8 cellular contexts compared by ENCODE assay signal in the genomic region with DNA sequence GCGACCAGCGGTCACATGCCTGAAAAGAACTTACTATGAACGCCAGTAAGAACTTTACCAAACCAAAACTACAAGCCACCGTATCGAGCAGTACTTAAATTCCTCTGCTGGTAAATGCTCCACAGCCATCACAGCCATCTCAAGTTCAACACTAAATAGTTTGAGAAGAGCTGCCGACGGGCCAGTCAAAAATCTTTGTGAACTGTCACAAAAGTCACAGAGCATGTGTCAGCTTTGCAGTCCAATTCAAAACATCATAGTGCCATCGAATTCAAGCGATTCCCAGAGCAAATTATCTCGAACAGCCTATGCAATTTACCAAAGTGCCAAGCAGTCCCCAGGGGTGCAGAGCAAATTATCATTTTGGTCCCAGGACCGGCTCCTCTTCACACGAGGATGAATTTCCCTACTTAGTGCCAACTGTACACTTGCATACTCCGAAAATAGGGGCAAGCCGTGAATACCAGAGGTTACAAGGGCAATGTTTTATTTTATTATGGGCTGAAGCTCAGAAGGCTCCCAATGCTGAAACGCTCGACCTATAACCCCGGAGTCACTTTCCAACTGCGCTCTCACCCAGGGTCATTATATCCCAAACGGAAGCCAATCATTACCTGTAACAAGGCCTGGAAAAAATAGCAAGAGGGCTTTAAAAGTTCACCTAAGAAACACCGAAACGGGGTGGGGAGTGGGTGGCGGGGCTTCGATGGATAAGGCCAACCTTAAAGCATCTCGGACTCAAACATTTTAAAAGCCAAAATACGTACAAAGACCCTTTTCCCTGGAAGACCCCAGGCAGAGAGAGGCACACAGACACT. TPM values are rescaled to one million over a fixed set of nuclear protein-coding genes. Genes with fewer than 3 reads are reported as not detected.
DNase-seq lines count a peak whose midpoint lies in the region; ATAC-seq and TF ChIP-seq lines count a peak whose summit lies in the region.

No MANE protein-coding gene starts in this region.

- TF ChIP-seq CTCF in A673 (conservative IDR thresholded peaks at IDR 0.05; ENCODE audit: low read depth, low read length) (no peak), GM06990 (IDR thresholded peaks at IDR 0.05; ENCODE audit: insufficient read depth, low read length, poor library complexity, severe bottlenecking) (no peak), dorsolateral prefrontal cortex (IDR thresholded peaks at IDR 0.05 in 54 of 56, conservative IDR thresholded peaks at IDR 0.05 in 2 of 56; ENCODE audit: low read depth in 1 of 56, partially characterized antibody in 56 of 56) (peak in 2 of 56 donors; percentile 8 to 17), uterus (IDR thresholded peaks at IDR 0.05) (no peak)

- H3K4me3 ChIP-seq in A673 (ENCODE audit: low read depth, low read length, poor library complexity, severe bottlenecking), result peak overlapping the region; percentile 90
- peak overlapping the region; percentile 73 for H3K4me3 ChIP-seq in GM06990 (replicated peaks; ENCODE audit: low read depth, low read length)
- peak overlapping the region; percentile 56 to 98 (median 84) for H3K4me3 ChIP-seq in dorsolateral prefrontal cortex
- H3K4me3 ChIP-seq in uterus, result peak overlapping the region; percentile 80 to 85

- no peaks in the 10 kb centered on the region for H3K36me3 ChIP-seq in A673 (ENCODE audit: insufficient read depth, low read length, poor library complexity, severe bottlenecking)
- no peaks in the 10 kb centered on the region for H3K36me3 ChIP-seq in GM06990 (ENCODE audit: control insufficient read depth, insufficient read depth, low read length)
- no peaks in the 10 kb centered on the region for H3K36me3 ChIP-seq in uterus

- intact Hi-C loops in A673 (cut with micrococcal nuclease; ENCODE audit: unreplicated experiment), result loop anchor here (5.0 to 10.0 kb wide), 2 partner anchors 62 to 121 kb away; no protein-coding TSS in a partner anchor
- intact Hi-C loops in dorsolateral prefrontal cortex (cut with DNase I), result loop anchor here (5.0 to 10.0 kb wide), 6 partner anchors 62 to 469 kb away; partner anchors contain the start of gene DUSP16 (in 1 of the 2)
- intact Hi-C loops in uterus (cut with DNase I; ENCODE audit: low total_unique reads), result loop anchor here (5.0 kb wide), 1 partner anchor 57 kb away; no protein-coding TSS in a partner anchor

- DNase-seq in A673 (ENCODE audit: low spot score), result peak; percentile 62
- no peak for DNase-seq in GM06990 (ENCODE audit: extremely low read depth, insufficient read length)
- peak; percentile 55 for DNase-seq in RKO (ENCODE audit: low spot score)
- DNase-seq in dorsolateral prefrontal cortex, result no peak
- peak; percentile 69 for DNase-seq in mesenteric fat pad (ENCODE audit: low spot score)
- DNase-seq in uterus, result no peak

- H3K27me3 ChIP-seq in A673 (replicated peaks; ENCODE audit: insufficient read depth, low read depth, low read length, poor library complexity) (no peaks in the 10 kb centered on the region), GM06990 (replicated peaks; ENCODE audit: control insufficient read depth, insufficient read depth, low read length) (no peaks in the 10 kb centered on the region), dorsolateral prefrontal cortex (no peaks in the 10 kb centered on the region), uterus (no peaks in the 10 kb centered on the region)

- CTCF ChIA-PET in A673 (lab: Charles Lee), result interaction anchor here (0.6 to 1.2 kb wide), 3 partner anchors 17 to 480 kb away, joined by 3 to 10 read pairs (median 3); no protein-coding TSS in a partner anchor

- no peak for TF ChIP-seq POLR2A in uterus (IDR thresholded peaks at IDR 0.05)

- peak overlapping the region; percentile 100 for H3K27ac ChIP-seq in A673 (ENCODE audit: low read depth, low read length, poor library complexity, severe bottlenecking)
- peak overlapping the region in 55 of 59 donors; percentile 31 to 99 (median 96) for H3K27ac ChIP-seq in dorsolateral prefrontal cortex
- H3K27ac ChIP-seq in uterus, result peak overlapping the region; percentile 98 to 100

- peaks cover 16% of the 10 kb centered on the region for H3K4me1 ChIP-seq in A673 (ENCODE audit: insufficient read depth, low read length, poor library complexity, severe bottlenecking)
- no peaks in the 10 kb centered on the region for H3K4me1 ChIP-seq in uterus

- POLR2A ChIA-PET in A673 (lab: Charles Lee; ENCODE audit: low non-redundant PET), result interaction anchor here (0.5 kb wide), 1 partner anchor 70 kb away, joined by 4 read pairs; no protein-coding TSS in a partner anchor

- BruUV-seq in A673 (replicated peaks; lab: Mats Ljungman, UMichigan), result no TSS peak

- H3K9me3 ChIP-seq in A673 (ENCODE audit: low read depth, low read length, poor library complexity, severe bottlenecking) (no peaks in the 10 kb centered on the region), uterus (no peaks in the 10 kb centered on the region)

- ATAC-seq in GM21390 (IDR thresholded peaks at IDR 0.05; ENCODE audit: unreplicated experiment), result no peak
- no peak for ATAC-seq in HG02678 (IDR thresholded peaks at IDR 0.05; ENCODE audit: unreplicated experiment)

RNA-seq across cellular contexts. Expression of gene LRP6, which starts 1.1 kb away (rescaled TPM):
- total RNA-seq in A673 (2021) (97.4 and 108 TPM in 2 replicates), dorsolateral prefrontal cortex (10 to 100 TPM; 25.9 to 64.7 (median 42.9) TPM), mesenteric fat pad (31.6 TPM), uterus (100 to 1,000 TPM in 1 of 4 donors, 10 to 100 TPM in 3; 18.7 to 141 (median 50.1) TPM)

Comparison
In these comparisons a context has a peak if more than half of its experiments do, and no peak if none do; other contexts are left out.
1. DNase-seq: peak in A673 (single experiment), RKO (single experiment) and mesenteric fat pad (single experiment); none in GM06990 (single experiment), dorsolateral prefrontal cortex (0 of 10) and uterus (0 of 2).
2. Peak in every context shown above with its lines, with median percentiles within 50 percentile points of each other: H3K27ac ChIP-seq and H3K4me3 ChIP-seq.